8 cellular contexts compared by ENCODE assay signal in genomic region chr2:70553334-70553583, GRCh38. TPM values are rescaled to one million over a fixed set of nuclear protein-coding genes. Genes with fewer than 3 reads are reported as not detected.
A peak's percentile ranks its signal among the peaks of the same experiment; 100 is the strongest.
DNase-seq lines count a peak whose midpoint lies in the region; ATAC-seq and TF ChIP-seq lines count a peak whose summit lies in the region.

No MANE protein-coding gene starts in this region.

- H3K27ac ChIP-seq in heart left ventricle (peak overlapping the region in 5 of 12 donors; percentile 44 to 81 (median 72)), rectal smooth muscle tissue (ENCODE audit: low read depth, low read length) (no peak overlapping the region)

- peaks cover 15% of the 10 kb centered on the region for H3K4me1 Mint-ChIP-seq in activated CD4-positive, alpha-beta T cell treated with anti-CD3 and anti-CD28 coated beads, Interleukin-2, amount 10 ng/mL, durations not matched to agents 24 days and 14 days

- TF ChIP-seq POLR2A in heart left ventricle (IDR thresholded peaks at IDR 0.05) = no peak

- no peak for DNase-seq in activated CD4-positive, alpha-beta T cell treated with anti-CD3 and anti-CD28 coated beads, Interleukin-2, amount 10 ng/mL, durations not matched to agents 24 days and 14 days
- DNase-seq in heart left ventricle (peak in 1 of 5 donors; percentile 8), CD1c-positive myeloid dendritic cell (ENCODE audit: extremely low spot score) (no peak), AG08395 (ENCODE audit: low spot score) (no peak)

- no peaks in the 10 kb centered on the region for H3K36me3 ChIP-seq in heart left ventricle
- H3K36me3 ChIP-seq in rectal smooth muscle tissue (ENCODE audit: control insufficient read depth, insufficient read depth, low read length) = no peaks in the 10 kb centered on the region

- H3K4me3 ChIP-seq in heart left ventricle (peak overlapping the region; percentile 63 to 85 (median 70)), rectal smooth muscle tissue (ENCODE audit: low read length) (peak overlapping the region; percentile 69)

- peaks cover 8 to 70% (median 21%) of the 10 kb centered on the region in 9 donors for H3K27me3 ChIP-seq in heart left ventricle
- H3K27me3 ChIP-seq in rectal smooth muscle tissue (ENCODE audit: control insufficient read depth, insufficient read depth, low read length) = peaks cover 8% of the 10 kb centered on the region

- H3K9me3 ChIP-seq in heart left ventricle = no peaks in the 10 kb centered on the region

- no peak for TF ChIP-seq CTCF in heart left ventricle (IDR thresholded peaks at IDR 0.05)

- no peak overlapping the region for H3K27ac Mint-ChIP-seq in activated CD4-positive, alpha-beta T cell treated with anti-CD3 and anti-CD28 coated beads, Interleukin-2, amount 10 ng/mL, durations not matched to agents 24 days and 14 days

- peak overlapping the region; percentile 56 for H3K9ac ChIP-seq in rectal smooth muscle tissue (ENCODE audit: low read length)

- no peaks in the 10 kb centered on the region for H3K36me3 Mint-ChIP-seq in activated CD4-positive, alpha-beta T cell treated with anti-CD3 and anti-CD28 coated beads, Interleukin-2, amount 10 ng/mL, durations not matched to agents 24 days and 14 days (ENCODE audit: low read depth)

- 1 to 3% (median 1%) methylated on average over 6 to 18 of the region's 18 CpGs for WGBS in heart left ventricle, 4 donors

- peaks cover 63% of the 10 kb centered on the region for H3K27me3 Mint-ChIP-seq in activated CD4-positive, alpha-beta T cell treated with anti-CD3 and anti-CD28 coated beads, Interleukin-2, amount 10 ng/mL, durations not matched to agents 24 days and 14 days

- intact Hi-C loops in activated CD4-positive, alpha-beta T cell treated with anti-CD3 and anti-CD28 coated beads, Interleukin-2, amount 10 ng/mL, durations not matched to agents 24 days and 14 days (cut with micrococcal nuclease) = loop anchor here (5.0 kb wide), 1 partner anchor 251 kb away; the partner anchor contains the start of gene FAM136A
- intact Hi-C loops in heart left ventricle (cut with DNase I) = loop anchor here in 2 of 10 donors (2.0 to 10.0 kb wide), 3 partner anchors 62 to 208 kb away; no protein-coding TSS in a partner anchor

- peaks cover 0 to 23% (median 11%) of the 10 kb centered on the region in 12 donors for H3K4me1 ChIP-seq in heart left ventricle
- H3K4me1 ChIP-seq in rectal smooth muscle tissue (ENCODE audit: control insufficient read depth, insufficient read depth, low read length) = no peaks in the 10 kb centered on the region

- H3K9me3 Mint-ChIP-seq in activated CD4-positive, alpha-beta T cell treated with anti-CD3 and anti-CD28 coated beads, Interleukin-2, amount 10 ng/mL, durations not matched to agents 24 days and 14 days = no peaks in the 10 kb centered on the region

- peak overlapping the region; percentile 85 for H3K4me3 Mint-ChIP-seq in activated CD4-positive, alpha-beta T cell treated with anti-CD3 and anti-CD28 coated beads, Interleukin-2, amount 10 ng/mL, durations not matched to agents 24 days and 14 days

- peak; percentile 29 for ATAC-seq in GM18511 (IDR thresholded peaks at IDR 0.05; ENCODE audit: unreplicated experiment)
- peak; percentile 11 for ATAC-seq in HG03342 (IDR thresholded peaks at IDR 0.05; ENCODE audit: unreplicated experiment)
- ATAC-seq in heart left ventricle = peak in 2 of 4 donors; percentile 21 to 42
- no peak for ATAC-seq in HG02885 (IDR thresholded peaks at IDR 0.05; ENCODE audit: poor library complexity, unreplicated experiment)

RNA-seq across cellular contexts. Expression of gene TGFA, which starts 0.4 kb away (rescaled TPM):
- not detected in 2 replicates for total RNA-seq in activated CD4-positive, alpha-beta T cell treated with anti-CD3 and anti-CD28 coated beads, Interleukin-2, amount 10 ng/mL, durations not matched to agents 24 days and 14 days
- 1 to 10 TPM in 5 of 9 donors, under 1 TPM in 4; 0.56 to 4.9 (median 1.0) TPM for total RNA-seq in heart left ventricle
- 1 to 10 TPM in 1 of 2 donors, under 1 TPM in 1; 0.50 to 1.3 TPM for polyA plus RNA-seq in heart left ventricle
